Comparison of ENCODE assay signal across 9 cellular contexts in genomic region chr19:1774999-1775772, GRCh38. TPM values are rescaled to one million over a fixed set of nuclear protein-coding genes. Genes with fewer than 3 reads are reported as not detected.
DNase-seq lines count a peak whose midpoint lies in the region; ATAC-seq and TF ChIP-seq lines count a peak whose summit lies in the region.
"Had no signal": no experiment of that assay in that cellular context is flagged by ENCODE, and none has a peak within 500 bp of the region (broad histone marks: within the 10 kb centered on the region; RNA-seq: fewer than 3 reads in every experiment).

No MANE protein-coding gene starts in this region.

- H3K27ac ChIP-seq in hepatocyte: no peak overlapping the region

- no peak overlapping the region for H2AFZ ChIP-seq in hepatocyte

- 18% methylated on average over 21 of the region's 59 CpGs for WGBS in hepatocyte (ENCODE audit: low lambda C conversion rate, missing lambda C conversion rate)

- H3K4me1 ChIP-seq in hepatocyte (ENCODE audit: insufficient read depth): no peaks in the 10 kb centered on the region

- H3K36me3 ChIP-seq in hepatocyte (replicated peaks; ENCODE audit: insufficient read depth, low read depth): no peaks in the 10 kb centered on the region

- ATAC-seq in GM21786 (IDR thresholded peaks at IDR 0.05; ENCODE audit: unreplicated experiment) (no peak), HG03520 (IDR thresholded peaks at IDR 0.05; ENCODE audit: unreplicated experiment) (no peak), GM18505 (IDR thresholded peaks at IDR 0.05; ENCODE audit: unreplicated experiment) (no peak), GM19395 (IDR thresholded peaks at IDR 0.05; ENCODE audit: unreplicated experiment) (no peak)

- H3K4me3 ChIP-seq in AG04449 (ENCODE audit: low read depth, low read length) (no peak overlapping the region), hepatocyte (no peak overlapping the region)

- DNase-seq in AG04449 (ENCODE audit: low read depth, low spot score) (no peak), GM13977 (ENCODE audit: low spot score) (peak; percentile 43), SK-MEL-5 (ENCODE audit: low read depth, low spot score) (peak; percentile 49), hepatocyte (ENCODE audit: low spot score) (no peak)

- no peaks in the 10 kb centered on the region for H3K9me2 ChIP-seq in hepatocyte (replicated peaks; ENCODE audit: insufficient read depth)

- in situ Hi-C loops in GM13977 (cut with MboI; ENCODE audit: low pct_unique_long_range_greater_than_20kb, low sequenced_read_pairs, unreplicated experiment) (loop anchor here (10.0 kb wide), 1 partner anchor 230 kb away; no protein-coding TSS in a partner anchor), SK-MEL-5 (cut with HindIII; ENCODE audit: low pct_unique_long_range_greater_than_20kb, low sequenced_read_pairs) (no loop called here)

- H3K9me3 ChIP-seq in hepatocyte (ENCODE audit: low read depth): peaks cover 5% of the 10 kb centered on the region

- H3K27me3 ChIP-seq in hepatocyte: peaks cover 74% of the 10 kb centered on the region

- no peak for TF ChIP-seq POLR2A in GM18505 (IDR thresholded peaks at IDR 0.05; ENCODE audit: borderline replicate concordance, extremely low read depth, insufficient read depth, insufficient read length)

- TF ChIP-seq CTCF in AG04449 (IDR thresholded peaks at IDR 0.05; ENCODE audit: insufficient read depth, low read length, missing control alignments) (peak; percentile 49), GM13977 (IDR thresholded peaks at IDR 0.05; ENCODE audit: extremely low read depth, insufficient read depth, missing control alignments) (peak; percentile 45), hepatocyte (IDR thresholded peaks at IDR 0.05; ENCODE audit: poor library complexity) (peak; percentile 40)

- CTCF ChIA-PET in AG04449 (lab: Yijun Ruan, JAX): interaction anchor here (1.8 to 2.5 kb wide), 2 partner anchors 103 to 105 kb away, joined by 3 to 9 read pairs; no protein-coding TSS in a partner anchor

- no peaks in the 10 kb centered on the region for H3K79me2 ChIP-seq in hepatocyte

- H3K4me2 ChIP-seq in hepatocyte: no peak overlapping the region

- POLR2A ChIA-PET in AG04449 (lab: Yijun Ruan, JAX): no interaction called here

- no peaks in the 10 kb centered on the region for H4K20me1 ChIP-seq in hepatocyte (ENCODE audit: insufficient read depth, poor library complexity, severe bottlenecking)

RNA-seq across cellular contexts. Expression of gene ONECUT3, which starts 21.9 kb away (rescaled TPM):
- total RNA-seq in SK-MEL-5 (2014; rRNA removed; shearing (Covaris generic)): not detected in 2 replicates
- polyA plus RNA-seq in SK-MEL-5 (2015; cell fraction: cytosol; rRNA removed): not detected in 2 replicates
- polyA plus RNA-seq in SK-MEL-5 (2015; cell fraction: nucleus; rRNA removed): not detected in 2 replicates
- total RNA-seq in hepatocyte: 0.03 and 0.08 TPM in 2 replicates
- polyA plus RNA-seq in hepatocyte: 0.06 and 0.09 TPM in 2 replicates
- total RNA-seq: M059J had no signal

RNA-seq across cellular contexts. Expression of gene ATP8B3, which starts 36.9 kb away (rescaled TPM):
- 1.4 and 2.0 TPM in 2 replicates for total RNA-seq in SK-MEL-5 (2014; rRNA removed; shearing (Covaris generic))
- 4.8 and 5.1 TPM in 2 replicates for polyA plus RNA-seq in SK-MEL-5 (2015; cell fraction: cytosol; rRNA removed)
- polyA plus RNA-seq in SK-MEL-5 (2015; cell fraction: nucleus; rRNA removed): 2.8 and 4.2 TPM in 2 replicates
- 1.4 and 1.7 TPM in 2 replicates for total RNA-seq in hepatocyte
- polyA plus RNA-seq in hepatocyte: 2.4 and 3.1 TPM in 2 replicates

Comparison
In these comparisons a context has a peak if more than half of its experiments do, and no peak if none do; other contexts are left out.
1. DNase-seq: peak in GM13977 (single experiment) and SK-MEL-5 (single experiment); none in AG04449 (single experiment) and hepatocyte (single experiment).
2. Peak in every context shown above with its lines, with median percentiles within 50 percentile points of each other: CTCF ChIP-seq.